ENCODE assay signal across 17 cellular contexts in the genomic region with DNA sequence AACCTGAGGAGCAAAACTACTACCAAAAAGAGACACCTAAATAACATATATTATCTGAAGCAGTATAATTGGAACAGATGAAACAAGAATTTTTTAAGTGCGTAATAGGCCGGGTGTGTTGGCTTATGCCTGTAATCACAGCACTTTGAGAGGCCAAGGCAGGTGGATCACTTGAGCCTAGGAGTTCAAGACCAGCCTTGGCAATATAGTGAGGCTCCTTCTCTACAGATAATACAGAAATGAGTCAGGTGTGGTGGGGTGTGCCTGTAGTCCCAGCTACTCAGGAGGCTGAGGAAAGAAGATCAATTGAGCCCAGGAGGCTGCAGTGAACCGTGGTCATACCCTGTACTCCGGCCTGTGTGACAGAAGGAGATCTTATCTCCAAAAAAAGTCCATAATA.
DNase-seq lines count a peak whose midpoint lies in the region; ATAC-seq and TF ChIP-seq lines count a peak whose summit lies in the region.
"Had no signal": no experiment of that assay in that cellular context is flagged by ENCODE, and none has a peak within 500 bp of the region (broad histone marks: within the 10 kb centered on the region; RNA-seq: fewer than 3 reads in every experiment).

No MANE protein-coding gene starts in this region.

- DNase-seq in SK-N-SH (no peak), RWPE2 (ENCODE audit: low spot score) (no peak), foreskin keratinocyte (no peak), NCI-H446 treated with DMSO at 0.1 percent for 48 hours (lab: John Stamatoyannopoulos, UW) (no peak)
- DNase-seq: DMS153, DND-41, NCI-H1048, NCI-H1417, NCI-H1694, NCI-H2029 treated with DMSO at 0.1 percent for 48 hours, NCI-H69 had no signal

- no peak for TF ChIP-seq RAD21 in SK-N-SH (IDR thresholded peaks at IDR 0.05; ENCODE audit: low read length)

- ATAC-seq in SK-N-SH treated with all-trans-retinoic acid at 6 μM for 48 hours (no peak), RWPE2 (ENCODE audit: low read depth) (peak; percentile 18), foreskin keratinocyte (peak; percentile 55), HG03159 (IDR thresholded peaks at IDR 0.05; ENCODE audit: unreplicated experiment) (no peak), HG02759 (IDR thresholded peaks at IDR 0.05; ENCODE audit: unreplicated experiment) (no peak)

- H3K79me2 ChIP-seq in SK-N-SH (ENCODE audit: insufficient read depth): no peaks in the 10 kb centered on the region

- peaks cover 7% of the 10 kb centered on the region for H3F3A ChIP-seq in SK-N-SH (replicated peaks; ENCODE audit: insufficient read depth)

- H3K4me3 ChIP-seq in SK-N-SH (ENCODE audit: low read depth in 2 of 2, low read length in 1 of 2): no peak overlapping the region
- no peak overlapping the region for H3K4me3 ChIP-seq in RWPE2 (ENCODE audit: severe bottlenecking)
- no peak overlapping the region for H3K4me3 ChIP-seq in skin epidermis

- no peaks in the 10 kb centered on the region for H3K9me2 ChIP-seq in SK-N-SH

- H3K27ac ChIP-seq in SK-N-SH (ENCODE audit: low read depth in 2 of 2, low read length in 1 of 2) (no peak overlapping the region), RWPE2 (ENCODE audit: poor library complexity, severe bottlenecking) (peak overlapping the region; percentile 42), foreskin keratinocyte (peak overlapping the region; percentile 68), skin epidermis (peak overlapping the region in 17 of 21 experiments; percentile 3 to 81 (median 66))
- H3K27ac ChIP-seq: 22Rv1, KMS-11 had no signal

- H3K27me3 ChIP-seq in SK-N-SH (ENCODE audit: insufficient read depth) (no peaks in the 10 kb centered on the region), RWPE2 (ENCODE audit: insufficient read depth, poor library complexity, severe bottlenecking) (no peaks in the 10 kb centered on the region), foreskin keratinocyte (no peaks in the 10 kb centered on the region)

- H3K4me1 ChIP-seq in SK-N-SH (ENCODE audit: control insufficient read depth in 1 of 2, insufficient read depth in 2 of 2, low read depth in 1 of 2, low read length in 1 of 2) (no peaks in the 10 kb centered on the region; a peak in 1 of 4 replicates), RWPE2 (ENCODE audit: insufficient read depth, poor library complexity, severe bottlenecking) (peaks cover 27% of the 10 kb centered on the region), foreskin keratinocyte (peaks cover 24% of the 10 kb centered on the region)

- no peak overlapping the region for H2AFZ ChIP-seq in SK-N-SH (ENCODE audit: low read depth)

- no peak for TF ChIP-seq CTCF in SK-N-SH (IDR thresholded peaks at IDR 0.05)
- no peak for TF ChIP-seq CTCF in RWPE2 (IDR thresholded peaks at IDR 0.05; ENCODE audit: poor library complexity, severe bottlenecking)
- TF ChIP-seq CTCF in foreskin keratinocyte (conservative IDR thresholded peaks at IDR 0.05): no peak

- peak overlapping the region; percentile 19; the same call in 1 of the 2 replicates for H3K4me2 ChIP-seq in SK-N-SH
- H3K4me2 ChIP-seq: KMS-11 had no signal

- H3K9me3 ChIP-seq in SK-N-SH (no peaks in the 10 kb centered on the region), RWPE2 (ENCODE audit: severe bottlenecking) (no peaks in the 10 kb centered on the region)

- TF ChIP-seq EP300 in SK-N-SH (IDR thresholded peaks at IDR 0.05; ENCODE audit: borderline replicate concordance in 1 of 2, low read depth in 1 of 2, low read length in 1 of 2): no peak

- no peaks in the 10 kb centered on the region for H4K20me1 ChIP-seq in SK-N-SH (ENCODE audit: insufficient read depth)

- CTCF ChIA-PET in SK-N-SH (lab: Yijun Ruan, JAX): interaction anchor here (0.7 to 1.0 kb wide), 2 partner anchors 139 to 271 kb away, joined by 3 read pairs; no protein-coding TSS in a partner anchor

- no peak overlapping the region for H3K9ac ChIP-seq in SK-N-SH
- H3K9ac ChIP-seq: KMS-11 had no signal

- H3K36me3 ChIP-seq in SK-N-SH (replicated peaks in 1 of 2; ENCODE audit: control insufficient read depth in 1 of 2, insufficient read depth in 2 of 2, low read length in 1 of 2): no peaks in the 10 kb centered on the region
- H3K36me3 ChIP-seq in RWPE2 (ENCODE audit: low read depth): no peaks in the 10 kb centered on the region

- 90% methylated on average over 4 of the region's 4 CpGs for WGBS in SK-N-SH (ENCODE audit: low lambda C conversion rate)

- POLR2A ChIA-PET in SK-N-SH (lab: Yijun Ruan, JAX): no interaction called here

TF ChIP-seq in SK-N-SH, 30 proteins besides CTCF, POLR2A, EP300 and RAD21 (continues in another document):
- no peak for TF ChIP-seq EZH2phosphoT487 (IDR thresholded peaks at IDR 0.05; ENCODE audit: borderline replicate concordance, low read depth)
- TF ChIP-seq, protein P1, sequence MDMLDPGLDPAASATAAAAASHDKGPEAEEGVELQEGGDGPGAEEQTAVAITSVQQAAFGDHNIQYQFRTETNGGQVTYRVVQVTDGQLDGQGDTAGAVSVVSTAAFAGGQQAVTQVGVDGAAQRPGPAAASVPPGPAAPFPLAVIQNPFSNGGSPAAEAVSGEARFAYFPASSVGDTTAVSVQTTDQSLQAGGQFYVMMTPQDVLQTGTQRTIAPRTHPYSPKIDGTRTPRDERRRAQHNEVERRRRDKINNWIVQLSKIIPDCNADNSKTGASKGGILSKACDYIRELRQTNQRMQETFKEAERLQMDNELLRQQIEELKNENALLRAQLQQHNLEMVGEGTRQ (IDR thresholded peaks at IDR 0.05; ENCODE audit: borderline replicate concordance, low read depth, low read length): no peak
- TF ChIP-seq, protein P2, sequence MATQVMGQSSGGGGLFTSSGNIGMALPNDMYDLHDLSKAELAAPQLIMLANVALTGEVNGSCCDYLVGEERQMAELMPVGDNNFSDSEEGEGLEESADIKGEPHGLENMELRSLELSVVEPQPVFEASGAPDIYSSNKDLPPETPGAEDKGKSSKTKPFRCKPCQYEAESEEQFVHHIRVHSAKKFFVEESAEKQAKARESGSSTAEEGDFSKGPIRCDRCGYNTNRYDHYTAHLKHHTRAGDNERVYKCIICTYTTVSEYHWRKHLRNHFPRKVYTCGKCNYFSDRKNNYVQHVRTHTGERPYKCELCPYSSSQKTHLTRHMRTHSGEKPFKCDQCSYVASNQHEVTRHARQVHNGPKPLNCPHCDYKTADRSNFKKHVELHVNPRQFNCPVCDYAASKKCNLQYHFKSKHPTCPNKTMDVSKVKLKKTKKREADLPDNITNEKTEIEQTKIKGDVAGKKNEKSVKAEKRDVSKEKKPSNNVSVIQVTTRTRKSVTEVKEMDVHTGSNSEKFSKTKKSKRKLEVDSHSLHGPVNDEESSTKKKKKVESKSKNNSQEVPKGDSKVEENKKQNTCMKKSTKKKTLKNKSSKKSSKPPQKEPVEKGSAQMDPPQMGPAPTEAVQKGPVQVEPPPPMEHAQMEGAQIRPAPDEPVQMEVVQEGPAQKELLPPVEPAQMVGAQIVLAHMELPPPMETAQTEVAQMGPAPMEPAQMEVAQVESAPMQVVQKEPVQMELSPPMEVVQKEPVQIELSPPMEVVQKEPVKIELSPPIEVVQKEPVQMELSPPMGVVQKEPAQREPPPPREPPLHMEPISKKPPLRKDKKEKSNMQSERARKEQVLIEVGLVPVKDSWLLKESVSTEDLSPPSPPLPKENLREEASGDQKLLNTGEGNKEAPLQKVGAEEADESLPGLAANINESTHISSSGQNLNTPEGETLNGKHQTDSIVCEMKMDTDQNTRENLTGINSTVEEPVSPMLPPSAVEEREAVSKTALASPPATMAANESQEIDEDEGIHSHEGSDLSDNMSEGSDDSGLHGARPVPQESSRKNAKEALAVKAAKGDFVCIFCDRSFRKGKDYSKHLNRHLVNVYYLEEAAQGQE (IDR thresholded peaks at IDR 0.05; ENCODE audit: low read depth, low read length): no peak
- no peak for TF ChIP-seq RFX5 (IDR thresholded peaks at IDR 0.05; ENCODE audit: low read length)

TF ChIP-seq in SK-N-SH treated with all-trans-retinoic acid at 6 μM for 48 hours, 23 proteins besides CTCF, POLR2A, EP300 and RAD21:
- TF ChIP-seq, protein P3, sequence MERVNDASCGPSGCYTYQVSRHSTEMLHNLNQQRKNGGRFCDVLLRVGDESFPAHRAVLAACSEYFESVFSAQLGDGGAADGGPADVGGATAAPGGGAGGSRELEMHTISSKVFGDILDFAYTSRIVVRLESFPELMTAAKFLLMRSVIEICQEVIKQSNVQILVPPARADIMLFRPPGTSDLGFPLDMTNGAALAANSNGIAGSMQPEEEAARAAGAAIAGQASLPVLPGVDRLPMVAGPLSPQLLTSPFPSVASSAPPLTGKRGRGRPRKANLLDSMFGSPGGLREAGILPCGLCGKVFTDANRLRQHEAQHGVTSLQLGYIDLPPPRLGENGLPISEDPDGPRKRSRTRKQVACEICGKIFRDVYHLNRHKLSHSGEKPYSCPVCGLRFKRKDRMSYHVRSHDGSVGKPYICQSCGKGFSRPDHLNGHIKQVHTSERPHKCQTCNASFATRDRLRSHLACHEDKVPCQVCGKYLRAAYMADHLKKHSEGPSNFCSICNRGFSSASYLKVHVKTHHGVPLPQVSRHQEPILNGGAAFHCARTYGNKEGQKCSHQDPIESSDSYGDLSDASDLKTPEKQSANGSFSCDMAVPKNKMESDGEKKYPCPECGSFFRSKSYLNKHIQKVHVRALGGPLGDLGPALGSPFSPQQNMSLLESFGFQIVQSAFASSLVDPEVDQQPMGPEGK (CRISPR knock-in tag; IDR thresholded peaks at IDR 0.05; ENCODE audit: borderline replicate concordance): no peak
- no peak for TF ChIP-seq ZNF8 (CRISPR knock-in tag; IDR thresholded peaks at IDR 0.05)

Comparison
In these comparisons a context has a peak if more than half of its experiments do, and no peak if none do; other contexts are left out.
1. H3K27ac ChIP-seq: peak in RWPE2 (single experiment), foreskin keratinocyte (single experiment) and skin epidermis (17 of 21); none in SK-N-SH (0 of 2).
2. ATAC-seq: peak in RWPE2 (single experiment) and foreskin keratinocyte (single experiment); none in SK-N-SH treated with all-trans-retinoic acid at 6 μM for 48 hours (single experiment), HG03159 (single experiment) and HG02759 (single experiment).